In the genomic region with DNA sequence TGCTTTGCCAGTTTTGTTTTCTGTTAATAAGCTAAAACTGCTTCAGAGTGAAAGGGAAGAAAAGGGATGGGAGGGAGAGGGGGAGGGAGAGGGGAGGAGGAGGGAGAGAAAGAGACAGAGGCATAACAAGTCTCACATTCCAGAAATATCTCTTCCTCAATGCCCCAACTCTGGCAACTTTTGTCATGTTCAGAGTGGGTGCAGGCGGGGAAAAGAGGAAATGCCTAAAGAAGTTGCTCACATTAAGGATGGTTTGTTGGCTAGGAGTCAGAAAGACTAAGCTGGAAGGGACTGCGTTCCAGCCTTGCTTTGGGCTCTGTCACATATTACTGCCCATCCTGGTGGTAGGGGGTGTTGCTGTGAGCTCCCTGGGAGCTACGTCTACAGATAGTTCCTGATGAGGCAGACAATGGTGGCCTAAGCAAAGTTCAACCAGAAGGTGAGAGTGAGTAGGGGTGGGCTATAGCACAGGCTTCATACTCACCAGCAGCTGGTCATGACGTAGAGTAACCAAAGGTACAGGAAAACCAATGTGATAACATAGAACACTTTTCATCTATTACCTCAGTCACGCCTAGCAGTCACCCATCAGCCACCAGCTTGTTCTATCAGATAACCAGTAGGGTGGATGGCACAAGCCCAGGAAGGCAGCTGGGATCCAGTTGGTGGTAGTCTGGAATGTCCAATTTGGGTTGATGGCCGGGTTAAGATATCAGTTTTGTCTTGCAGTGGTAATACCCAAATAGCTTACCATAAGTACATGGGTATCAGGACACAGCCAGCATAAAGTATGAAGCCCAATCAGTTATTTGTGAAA, we compare ENCODE assay signal across 8 cellular contexts. TPM values are rescaled to one million over a fixed set of nuclear protein-coding genes. Genes with fewer than 3 reads are reported as not detected.
DNase-seq lines count a peak whose midpoint lies in the region; ATAC-seq and TF ChIP-seq lines count a peak whose summit lies in the region.
"Had no signal": no experiment of that assay in that cellular context is flagged by ENCODE, and none has a peak within 500 bp of the region (broad histone marks: within the 10 kb centered on the region; RNA-seq: fewer than 3 reads in every experiment).

No MANE protein-coding gene starts in this region.

- DNase-seq in G401 (ENCODE audit: low spot score) (peak; percentile 45), endothelial cell (ENCODE audit: low spot score) (no peak), osteoblast (ENCODE audit: insufficient read length, low spot score, missing footprints) (no peak)
- no peak for DNase-seq in effector memory CD8-positive, alpha-beta T cell

- H3K36me3 Mint-ChIP-seq in endothelial cell (ENCODE audit: low read depth, unreplicated experiment): peaks cover 3% of the 10 kb centered on the region
- peaks cover 5% of the 10 kb centered on the region for H3K36me3 Mint-ChIP-seq in effector memory CD8-positive, alpha-beta T cell (ENCODE audit: insufficient read depth)

- peaks cover 5% of the 10 kb centered on the region for H3K27me3 Mint-ChIP-seq in endothelial cell (ENCODE audit: unreplicated experiment)
- H3K27me3 Mint-ChIP-seq in effector memory CD8-positive, alpha-beta T cell: no peaks in the 10 kb centered on the region

- H4K20me1 ChIP-seq in OCI-LY1 (ENCODE audit: insufficient read depth, low read length) (no peaks in the 10 kb centered on the region), osteoblast (ENCODE audit: insufficient read depth, low read length) (no peaks in the 10 kb centered on the region)

- H3F3A ChIP-seq in OCI-LY1 (ENCODE audit: insufficient read depth, low read length): no peaks in the 10 kb centered on the region

- in situ Hi-C loops in G401 (cut with HindIII; ENCODE audit: low sequenced_read_pairs): no loop called here

- H3K36me3 ChIP-seq in OCI-LY1 (ENCODE audit: insufficient read depth, low read length) (peaks cover 15% of the 10 kb centered on the region; the same call in 1 of the 2 replicates), osteoblast (ENCODE audit: insufficient read depth, low read length) (peaks cover 4% of the 10 kb centered on the region)

- ATAC-seq in GM18517 (IDR thresholded peaks at IDR 0.05; ENCODE audit: unreplicated experiment) (no peak), GM19395 (IDR thresholded peaks at IDR 0.05; ENCODE audit: unreplicated experiment) (no peak)
- no peak for ATAC-seq in effector memory CD8-positive, alpha-beta T cell (replicated peaks)
- ATAC-seq: Panc1 had no signal

- H3K27ac ChIP-seq in OCI-LY1 (ENCODE audit: low read depth, low read length, poor library complexity, severe bottlenecking) (no peak overlapping the region), osteoblast (ENCODE audit: low read depth, low read length) (peak overlapping the region; percentile 97)

- H2AFZ ChIP-seq in OCI-LY1 (ENCODE audit: low read length) (no peak overlapping the region), osteoblast (ENCODE audit: low read length) (no peak overlapping the region)

- H3K4me1 ChIP-seq in OCI-LY1 (ENCODE audit: insufficient read depth, low read length, severe bottlenecking) (peaks cover 53% of the 10 kb centered on the region), osteoblast (ENCODE audit: insufficient read depth, low read length) (peaks cover 54% of the 10 kb centered on the region)

- H3K27me3 ChIP-seq in OCI-LY1 (ENCODE audit: insufficient read depth, low read length) (no peaks in the 10 kb centered on the region), osteoblast (ENCODE audit: insufficient read depth, low read length) (no peaks in the 10 kb centered on the region)

- H3K9me3 ChIP-seq in OCI-LY1 (ENCODE audit: low read length) (no peaks in the 10 kb centered on the region), osteoblast (ENCODE audit: low read depth, low read length) (no peaks in the 10 kb centered on the region)

- no peak for TF ChIP-seq CTCF in OCI-LY1 (IDR thresholded peaks at IDR 0.05; ENCODE audit: low read length)
- no peak for TF ChIP-seq CTCF in endothelial cell (IDR thresholded peaks at IDR 0.05; ENCODE audit: unreplicated experiment)
- no peak for TF ChIP-seq CTCF in osteoblast (IDR thresholded peaks at IDR 0.05; ENCODE audit: extremely low read depth, low read depth, low read length)

- H3K9ac ChIP-seq in OCI-LY1 (ENCODE audit: low read length): no peak overlapping the region; the same call in 1 of the 2 replicates

- H3K79me2 ChIP-seq in OCI-LY1 (ENCODE audit: insufficient read depth, low read length) (peaks cover 12% of the 10 kb centered on the region; the same call in 1 of the 2 replicates), osteoblast (ENCODE audit: insufficient read depth, low read length) (peaks cover 71% of the 10 kb centered on the region)

- no peaks in the 10 kb centered on the region for H3K9me3 Mint-ChIP-seq in endothelial cell (ENCODE audit: unreplicated experiment)
- no peaks in the 10 kb centered on the region for H3K9me3 Mint-ChIP-seq in effector memory CD8-positive, alpha-beta T cell

- no peaks in the 10 kb centered on the region for H3K9me2 ChIP-seq in OCI-LY1 (ENCODE audit: low read depth, low read length)

- H3K4me3 ChIP-seq in OCI-LY1 (ENCODE audit: low read depth, low read length, poor library complexity, severe bottlenecking) (peak overlapping the region; percentile 76), osteoblast (ENCODE audit: insufficient read depth, low read length) (peak overlapping the region; percentile 99)

- no peak overlapping the region for H3K4me3 Mint-ChIP-seq in endothelial cell (ENCODE audit: unreplicated experiment)
- no peak overlapping the region for H3K4me3 Mint-ChIP-seq in effector memory CD8-positive, alpha-beta T cell

- H3K27ac Mint-ChIP-seq in endothelial cell (ENCODE audit: unreplicated experiment): peak overlapping the region; percentile 11
- peak overlapping the region in 1 of 2 donors; percentile 72 for H3K27ac Mint-ChIP-seq in effector memory CD8-positive, alpha-beta T cell

- H3K4me2 ChIP-seq in OCI-LY1 (ENCODE audit: low read length) (peak overlapping the region; percentile 78), osteoblast (ENCODE audit: insufficient read depth, low read length) (peak overlapping the region; percentile 89)

- peaks cover 22% of the 10 kb centered on the region for H3K4me1 Mint-ChIP-seq in endothelial cell (ENCODE audit: unreplicated experiment)
- peaks cover 9 to 30% of the 10 kb centered on the region in 2 donors for H3K4me1 Mint-ChIP-seq in effector memory CD8-positive, alpha-beta T cell (ENCODE audit: low read depth in 2 of 2)

RNA-seq across cellular contexts. Expression of gene TSPYL4, which starts 2.1 kb away (rescaled TPM):
- 10.5 and 14.0 TPM in 2 replicates for total RNA-seq in G401 (2014; rRNA removed; shearing (Covaris generic))
- total RNA-seq in endothelial cell (ENCODE audit: unreplicated experiment) (21.1 TPM), osteoblast (23.9 and 24.6 TPM in 2 replicates)

RNA-seq across cellular contexts. Expression of gene TSPYL1, which starts 28.0 kb away (rescaled TPM):
- 99.1 and 131 TPM in 2 replicates for total RNA-seq in G401 (2014; rRNA removed; shearing (Covaris generic))
- total RNA-seq in endothelial cell (ENCODE audit: unreplicated experiment) (76.4 TPM), osteoblast (89.4 and 91.6 TPM in 2 replicates)
